Comparison of ENCODE assay signal across 17 cellular contexts in the genomic region with DNA sequence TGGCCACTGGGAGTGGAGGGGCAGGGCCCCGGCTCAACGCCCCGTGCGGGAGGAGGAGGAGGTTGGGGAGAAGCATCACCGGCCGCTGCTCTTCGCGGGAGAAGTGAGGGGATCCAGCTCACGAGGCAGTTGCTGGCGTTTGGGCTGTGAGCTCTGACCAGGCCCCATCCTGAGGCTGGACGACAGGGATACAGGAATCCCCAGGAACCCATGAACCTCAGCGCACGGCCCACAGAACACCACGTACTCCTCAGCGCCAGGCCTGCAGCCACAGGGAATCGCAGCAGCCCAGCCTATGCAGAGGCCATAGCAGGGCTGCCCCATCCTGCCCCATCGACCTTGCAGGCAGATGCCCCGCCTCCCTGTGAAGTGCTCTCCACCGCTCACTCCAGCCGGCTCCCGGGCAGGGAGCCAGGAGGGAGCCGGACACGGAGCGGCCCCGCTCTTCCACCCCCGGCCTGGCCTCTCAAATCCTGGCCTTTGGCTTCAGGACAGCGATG.
DNase-seq lines count a peak whose midpoint lies in the region; ATAC-seq, FAIRE-seq and TF ChIP-seq lines count a peak whose summit lies in the region.
"Had no signal": no experiment of that assay in that cellular context is flagged by ENCODE, and none has a peak within 500 bp of the region (broad histone marks: within the 10 kb centered on the region; RNA-seq: fewer than 3 reads in every experiment).

No MANE protein-coding gene starts in this region.

- peaks cover 30% of the 10 kb centered on the region for H3K9me3 Mint-ChIP-seq in WTC11

- intact Hi-C loops in kidney (cut with DNase I) (no loop called here), tibial artery (cut with DNase I; ENCODE audit: low total_unique reads) (no loop called here)

- H3K4me1 ChIP-seq in kidney (ENCODE audit: control insufficient read depth in 1 of 2, insufficient read depth in 1 of 2, low read depth in 1 of 2, low read length in 2 of 2): no peaks in the 10 kb centered on the region
- no peaks in the 10 kb centered on the region for H3K4me1 ChIP-seq in tibial artery
- H3K4me1 ChIP-seq in SJCRH30: no peaks in the 10 kb centered on the region
- H3K4me1 ChIP-seq: HAP-1 had no signal

- no peaks in the 10 kb centered on the region for H3K4me1 Mint-ChIP-seq in WTC11
- H3K4me1 Mint-ChIP-seq: neural crest cell had no signal

- H3K36me3 ChIP-seq in kidney (ENCODE audit: control insufficient read depth in 1 of 2, insufficient read depth in 2 of 2, low read length in 2 of 2) (no peaks in the 10 kb centered on the region), tibial artery (no peaks in the 10 kb centered on the region), SJCRH30 (no peaks in the 10 kb centered on the region)
- H3K36me3 ChIP-seq: cardiac muscle cell, HAP-1 had no signal

- H3K27ac ChIP-seq in kidney (ENCODE audit: low read depth in 2 of 2, low read length in 2 of 2) (no peak overlapping the region), tibial artery (no peak overlapping the region), SJCRH30 (no peak overlapping the region)
- H3K27ac ChIP-seq: cardiac muscle cell had no signal

- H3K27me3 Mint-ChIP-seq in WTC11 (ENCODE audit: low read depth): peaks cover 16% of the 10 kb centered on the region

- FAIRE-seq in kidney (lab: Jason Lieb, UNC): no peak

- POLR2A ChIA-PET in WTC11 (lab: Charles Lee): no interaction called here

- no peak for ATAC-seq in WTC11
- ATAC-seq: activated CD8-positive, alpha-beta T cell treated with anti-CD3 and anti-CD28 coated beads, Interleukin-2, amount 10 ng/mL, durations not matched to agents 7 days and 5 days had no signal

- peaks cover 16% of the 10 kb centered on the region for H3K36me3 Mint-ChIP-seq in WTC11

- no peak overlapping the region for H3K9ac ChIP-seq in kidney (ENCODE audit: low read length in 2 of 2)

- H3K4me3 ChIP-seq in kidney (ENCODE audit: low read length in 2 of 2) (no peak overlapping the region), tibial artery (no peak overlapping the region), SJCRH30 (no peak overlapping the region)
- H3K4me3 ChIP-seq: cardiac muscle cell, HAP-1 had no signal

- CTCF ChIA-PET in WTC11 (lab: Charles Lee): no interaction called here

- no peak overlapping the region for H3K4me3 Mint-ChIP-seq in WTC11
- H3K4me3 Mint-ChIP-seq: activated CD8-positive, alpha-beta T cell treated with anti-CD3 and anti-CD28 coated beads, Interleukin-2, amount 10 ng/mL, durations not matched to agents 7 days and 5 days; mesothelial cell of epicardium; neural crest cell had no signal

- H3K27me3 ChIP-seq in tibial artery (peaks cover 0 to 25% of the 10 kb centered on the region in 2 donors), SJCRH30 (no peaks in the 10 kb centered on the region)
- H3K27me3 ChIP-seq: cardiac muscle cell had no signal

- in situ Hi-C loops in GM13977 (cut with MboI; ENCODE audit: low pct_unique_long_range_greater_than_20kb, low sequenced_read_pairs, unreplicated experiment): no loop called here

- peaks cover 0 to 19% of the 10 kb centered on the region in 2 donors for H3K9me3 ChIP-seq in kidney (ENCODE audit: control insufficient read depth in 1 of 2, low read length in 2 of 2)
- H3K9me3 ChIP-seq in tibial artery: peaks cover 0 to 25% (median 12%) of the 10 kb centered on the region in 3 donors
- H3K9me3 ChIP-seq in SJCRH30 (replicated peaks): no peaks in the 10 kb centered on the region

- H3K27ac Mint-ChIP-seq in WTC11: no peak overlapping the region
- H3K27ac Mint-ChIP-seq: activated CD8-positive, alpha-beta T cell treated with anti-CD3 and anti-CD28 coated beads, Interleukin-2, amount 10 ng/mL, durations not matched to agents 7 days and 5 days; mesothelial cell of epicardium had no signal

- TF ChIP-seq CTCF in GM13977 (IDR thresholded peaks at IDR 0.05; ENCODE audit: extremely low read depth, insufficient read depth, missing control alignments) (no peak), WTC11 (IDR thresholded peaks at IDR 0.05) (no peak), kidney (IDR thresholded peaks at IDR 0.05; ENCODE audit: borderline replicate concordance, extremely low read depth, insufficient read depth) (no peak), tibial artery (IDR thresholded peaks at IDR 0.05) (no peak)

- DNase-seq in GM13977 (ENCODE audit: low spot score): peak; percentile 19
- DNase-seq in WTC11 (ENCODE audit: low spot score): peak; percentile 6
- peak; percentile 57 for DNase-seq in kidney
- DNase-seq in tibial artery: peak; percentile 10 to 62
- no peak for DNase-seq in stimulated activated CD4-positive, alpha-beta T cell treated with anti-CD3 and anti-CD28 coated beads, Interleukin-15, amount 100 ng/mL, for 24 hours
- no peak for DNase-seq in SJCRH30
- no peak for DNase-seq in pons (ENCODE audit: low spot score)
- DNase-seq: activated CD8-positive, alpha-beta T cell treated with anti-CD3 and anti-CD28 coated beads, Interleukin-2, amount 10 ng/mL, durations not matched to agents 7 days and 5 days; Calu3; effector CD8-positive, alpha-beta T cell; glutamatergic neuron; IMR-90; NCI-H82 had no signal

TF ChIP-seq in WTC11, 78 proteins besides CTCF, POLR2A, EP300 and RAD21:
- TF ChIP-seq KAT7 (CRISPR knock-in tag; IDR thresholded peaks at IDR 0.05; ENCODE audit: borderline replicate concordance): no peak
- no peak for TF ChIP-seq ATF1 (CRISPR knock-in tag; IDR thresholded peaks at IDR 0.05)
- no peak for TF ChIP-seq ZNF138 (CRISPR knock-in tag; conservative IDR thresholded peaks at IDR 0.05)
- TF ChIP-seq SMAD4 (CRISPR knock-in tag; IDR thresholded peaks at IDR 0.05): no peak
- no peak for TF ChIP-seq OVOL2 (CRISPR knock-in tag; IDR thresholded peaks at IDR 0.05; ENCODE audit: borderline replicate concordance)
- TF ChIP-seq, protein P1, sequence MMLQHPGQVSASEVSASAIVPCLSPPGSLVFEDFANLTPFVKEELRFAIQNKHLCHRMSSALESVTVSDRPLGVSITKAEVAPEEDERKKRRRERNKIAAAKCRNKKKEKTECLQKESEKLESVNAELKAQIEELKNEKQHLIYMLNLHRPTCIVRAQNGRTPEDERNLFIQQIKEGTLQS (CRISPR knock-in tag; conservative IDR thresholded peaks at IDR 0.05): no peak
- TF ChIP-seq NFE2L1 (CRISPR knock-in tag; IDR thresholded peaks at IDR 0.05): no peak
- TF ChIP-seq, protein P2, sequence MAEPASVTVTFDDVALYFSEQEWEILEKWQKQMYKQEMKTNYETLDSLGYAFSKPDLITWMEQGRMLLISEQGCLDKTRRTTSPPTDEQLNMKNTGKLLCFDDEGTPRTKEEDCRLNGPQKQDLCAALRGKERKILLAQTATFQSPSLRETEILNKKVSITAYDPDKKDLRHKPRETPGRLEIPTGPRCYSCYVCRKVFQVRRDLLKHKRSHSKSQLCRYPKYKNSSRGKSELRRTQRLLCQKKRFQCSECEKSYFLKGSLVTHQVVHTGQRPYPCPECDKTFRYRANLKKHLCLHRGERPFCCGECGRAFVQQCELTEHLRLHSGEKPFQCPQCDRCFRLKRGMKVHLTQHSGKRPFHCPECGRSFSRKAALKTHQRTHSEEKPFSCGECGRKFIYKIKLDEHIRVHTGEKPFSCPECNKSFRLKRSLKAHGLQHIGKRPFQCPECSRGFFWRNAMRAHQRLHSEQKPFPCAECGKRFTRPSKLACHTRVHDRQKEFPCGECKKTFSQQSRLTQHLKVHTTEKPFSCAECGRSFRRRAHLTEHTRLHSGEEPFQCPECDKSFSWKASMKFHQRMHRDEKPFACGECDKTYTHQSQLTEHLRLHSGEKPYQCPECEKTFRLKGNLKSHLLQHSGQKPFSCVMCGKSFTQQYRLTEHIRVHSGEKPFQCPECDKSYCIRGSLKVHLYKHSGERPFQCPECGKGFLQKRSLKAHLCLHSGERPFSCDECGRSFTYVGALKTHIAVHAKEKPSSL (CRISPR knock-in tag; conservative IDR thresholded peaks at IDR 0.05): no peak
- no peak for TF ChIP-seq NR2C2 (CRISPR knock-in tag; IDR thresholded peaks at IDR 0.05)
- TF ChIP-seq ZNF232 (CRISPR knock-in tag; IDR thresholded peaks at IDR 0.05): no peak
- TF ChIP-seq, protein P3, sequence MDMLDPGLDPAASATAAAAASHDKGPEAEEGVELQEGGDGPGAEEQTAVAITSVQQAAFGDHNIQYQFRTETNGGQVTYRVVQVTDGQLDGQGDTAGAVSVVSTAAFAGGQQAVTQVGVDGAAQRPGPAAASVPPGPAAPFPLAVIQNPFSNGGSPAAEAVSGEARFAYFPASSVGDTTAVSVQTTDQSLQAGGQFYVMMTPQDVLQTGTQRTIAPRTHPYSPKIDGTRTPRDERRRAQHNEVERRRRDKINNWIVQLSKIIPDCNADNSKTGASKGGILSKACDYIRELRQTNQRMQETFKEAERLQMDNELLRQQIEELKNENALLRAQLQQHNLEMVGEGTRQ (CRISPR knock-in tag; IDR thresholded peaks at IDR 0.05): no peak
- TF ChIP-seq ZNF121 (CRISPR knock-in tag; IDR thresholded peaks at IDR 0.05): no peak
- TF ChIP-seq ZNF671 (CRISPR knock-in tag; IDR thresholded peaks at IDR 0.05): no peak
- no peak for TF ChIP-seq IRF2 (CRISPR knock-in tag; IDR thresholded peaks at IDR 0.05; ENCODE audit: borderline replicate concordance, low read depth)
- no peak for TF ChIP-seq TCF7 (CRISPR knock-in tag; IDR thresholded peaks at IDR 0.05; ENCODE audit: low read depth)
- TF ChIP-seq ETV6 (CRISPR knock-in tag; IDR thresholded peaks at IDR 0.05): no peak
- TF ChIP-seq GTF2I (CRISPR knock-in tag; conservative IDR thresholded peaks at IDR 0.05): no peak
- no peak for TF ChIP-seq ZNF219 (CRISPR knock-in tag; IDR thresholded peaks at IDR 0.05; ENCODE audit: borderline replicate concordance)

Comparison
In these comparisons a context has a peak if more than half of its experiments do, and no peak if none do; other contexts are left out.
1. DNase-seq: peak in GM13977 (single experiment), WTC11 (single experiment), kidney (single experiment) and tibial artery (2 of 2); none in stimulated activated CD4-positive, alpha-beta T cell treated with anti-CD3 and anti-CD28 coated beads, Interleukin-15, amount 100 ng/mL, for 24 hours (single experiment), SJCRH30 (0 of 2) and pons (single experiment).